In genomic region chr22:41367039-41367679, GRCh38 we compare ENCODE assay signal across 8 cellular contexts. TPM values are rescaled to one million over a fixed set of nuclear protein-coding genes. Genes with fewer than 3 reads are reported as not detected.
DNase-seq lines count a peak whose midpoint lies in the region; ATAC-seq and TF ChIP-seq lines count a peak whose summit lies in the region.

No MANE protein-coding gene starts in this region.

- no peaks in the 10 kb centered on the region for H3K9me3 ChIP-seq in right lobe of liver

- H3K27me3 ChIP-seq in right lobe of liver, result no peaks in the 10 kb centered on the region

- DNase-seq in DMS153 treated with DMSO at 0.1 percent for 48 hours (lab: John Stamatoyannopoulos, UW; ENCODE audit: unreplicated experiment) (peak; percentile 91), MV-4-11 (lab: John Stamatoyannopoulos, UW) (peak; percentile 80), SHP77 treated with DMSO at 0.1 percent for 48 hours (lab: John Stamatoyannopoulos, UW) (peak; percentile 97), dermis blood vessel endothelial cell (peak; percentile 97), right lobe of liver (peak; percentile 98 to 99 (median 98)), stromal cell of bone marrow (ENCODE audit: low read depth) (peak; percentile 89)

- 0% methylated on average over 6 of the region's 21 CpGs for WGBS in right lobe of liver (ENCODE audit: insufficient coverage, low coverage, low lambda C conversion rate, missing lambda C conversion rate)

- peak overlapping the region in 2 of 3 donors; percentile 72 to 81 for H3K27ac ChIP-seq in right lobe of liver

- intact Hi-C loops in right lobe of liver (cut with DNase I), result no loop called here

- peak; percentile 85 for TF ChIP-seq POLR2A in right lobe of liver (IDR thresholded peaks at IDR 0.05)

- H3K4me3 ChIP-seq in right lobe of liver, result peak overlapping the region; percentile 40 to 71 (median 66)

- TF ChIP-seq CTCF in right lobe of liver (IDR thresholded peaks at IDR 0.05), result peak; percentile 13 to 45 (median 27)

- peaks cover 0 to 25% (median 9%) of the 10 kb centered on the region in 4 donors for H3K4me1 ChIP-seq in right lobe of liver

- peak; percentile 88 to 94 (median 92) for ATAC-seq in right lobe of liver
- no peak for ATAC-seq in GM21528 (IDR thresholded peaks at IDR 0.05; ENCODE audit: low FRiP score, unreplicated experiment)
- ATAC-seq in GM21360 (IDR thresholded peaks at IDR 0.05; ENCODE audit: unreplicated experiment), result no peak

- no peaks in the 10 kb centered on the region for H3K36me3 ChIP-seq in right lobe of liver

RNA-seq across cellular contexts. Expression of gene TEF, which starts 14.6 kb away (rescaled TPM):
- total RNA-seq in dermis blood vessel endothelial cell, result 4.3 and 7.4 TPM in 2 replicates
- total RNA-seq in right lobe of liver, result 10 to 100 TPM in 4 of 6 experiments, 1 to 10 TPM in 2; 6.1 to 28.9 (median 15.5) TPM

Comparison
In these comparisons a context has a peak if more than half of its experiments do, and no peak if none do; other contexts are left out.
1. ATAC-seq: peak in right lobe of liver (4 of 4); none in GM21528 (single experiment) and GM21360 (single experiment).
2. Peak in every context shown above with its lines, with median percentiles within 50 percentile points of each other: DNase-seq.